In the genomic region with DNA sequence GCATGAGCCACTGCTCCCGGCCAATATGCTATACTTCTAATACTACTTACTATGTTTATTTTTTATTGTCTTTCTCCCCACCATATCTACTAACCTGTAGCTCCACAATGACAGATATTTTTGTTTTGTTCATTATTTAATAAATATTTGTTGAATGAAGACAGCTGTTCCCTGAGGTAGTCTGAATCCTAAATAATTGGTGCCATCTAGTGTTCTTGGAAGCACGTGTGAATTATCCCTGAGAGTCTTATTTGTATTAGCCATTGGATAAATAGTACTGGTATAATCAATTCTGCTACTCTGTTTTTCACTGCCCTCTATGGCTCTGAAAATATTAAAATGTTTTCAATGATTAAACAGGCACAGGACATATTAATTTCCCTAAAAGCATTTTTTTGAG, we compare ENCODE assay signal across 9 cellular contexts. TPM values are rescaled to one million over a fixed set of nuclear protein-coding genes. Genes with fewer than 3 reads are reported as not detected.
DNase-seq lines count a peak whose midpoint lies in the region; ATAC-seq and TF ChIP-seq lines count a peak whose summit lies in the region.
"Had no signal": no experiment of that assay in that cellular context is flagged by ENCODE, and none has a peak within 500 bp of the region (broad histone marks: within the 10 kb centered on the region; RNA-seq: fewer than 3 reads in every experiment).

No MANE protein-coding gene starts in this region.

- H3F3A ChIP-seq in smooth muscle cell (ENCODE audit: low read depth) = peaks cover 10% of the 10 kb centered on the region

- no TSS peak for BruUV-seq in Panc1 (replicated peaks; lab: Mats Ljungman, UMichigan)

- no peak overlapping the region for H3K27ac Mint-ChIP-seq in naive thymus-derived CD8-positive, alpha-beta T cell
- H3K27ac Mint-ChIP-seq: CD4-positive, CD25-positive, alpha-beta regulatory T cell had no signal

- no peak overlapping the region for H3K27ac ChIP-seq in Panc1 (ENCODE audit: low read length)
- H3K27ac ChIP-seq in smooth muscle cell (ENCODE audit: low read depth) = no peak overlapping the region

- no peaks in the 10 kb centered on the region for H3K36me3 ChIP-seq in Panc1 (ENCODE audit: control insufficient read depth, insufficient read depth, low read length)
- H3K36me3 ChIP-seq in smooth muscle cell (ENCODE audit: low read depth) = no peaks in the 10 kb centered on the region

- H3K4me3 ChIP-seq in Panc1 (ENCODE audit: low read depth in 2 of 2, low read length in 2 of 2) = no peak overlapping the region
- no peak overlapping the region for H3K4me3 ChIP-seq in fibroblast of villous mesenchyme (ENCODE audit: low read depth, low read length)
- no peak overlapping the region for H3K4me3 ChIP-seq in smooth muscle cell

- intact Hi-C loops in Panc1 (cut with micrococcal nuclease; ENCODE audit: unreplicated experiment) = loop anchor here (5.0 to 10.0 kb wide), 2 partner anchors 45 to 117 kb away; no protein-coding TSS in a partner anchor

- ATAC-seq in Panc1 (no peak), GM19351 (IDR thresholded peaks at IDR 0.05; ENCODE audit: unreplicated experiment) (no peak)
- no peak for ATAC-seq in naive thymus-derived CD8-positive, alpha-beta T cell

- no peaks in the 10 kb centered on the region for H3K9me3 ChIP-seq in Panc1 (ENCODE audit: control insufficient read depth, insufficient read depth, low read depth, low read length)
- H3K9me3 ChIP-seq in smooth muscle cell (replicated peaks; ENCODE audit: low read depth) = no peaks in the 10 kb centered on the region

- H4K20me1 ChIP-seq in smooth muscle cell (ENCODE audit: low read depth) = no peaks in the 10 kb centered on the region

- H3K4me1 ChIP-seq in Panc1 (ENCODE audit: control insufficient read depth, insufficient read depth, low read length) (peaks cover 9% of the 10 kb centered on the region), smooth muscle cell (ENCODE audit: low read depth) (peaks cover 15% of the 10 kb centered on the region)

- H3K36me3 Mint-ChIP-seq in naive thymus-derived CD8-positive, alpha-beta T cell = no peaks in the 10 kb centered on the region
- H3K36me3 Mint-ChIP-seq: CD4-positive, CD25-positive, alpha-beta regulatory T cell had no signal

- CTCF ChIA-PET in Panc1 (lab: Charles Lee) = interaction anchor here (0.6 kb wide), 1 partner anchor 48 kb away, joined by 3 read pairs; no protein-coding TSS in a partner anchor

- 51% methylated on average over 2 of the region's 2 CpGs for WGBS in smooth muscle cell (ENCODE audit: low lambda C conversion rate)

- peaks cover under 1 to 7% (median 3%) of the 10 kb centered on the region in 4 donors for H3K4me1 Mint-ChIP-seq in naive thymus-derived CD8-positive, alpha-beta T cell

- DNase-seq in NCI-H510A treated with DMSO at 0.1 percent for 48 hours (lab: John Stamatoyannopoulos, UW) (peak; percentile 6), NCI-H510A (lab: John Stamatoyannopoulos, UW) (no peak), Panc1 (ENCODE audit: low read depth, low spot score) (no peak), fibroblast of villous mesenchyme (ENCODE audit: low read depth) (peak; percentile 42), smooth muscle cell (lab: John Stamatoyannopoulos, UW; ENCODE audit: unreplicated experiment) (no peak), AML-193 (lab: John Stamatoyannopoulos, UW) (no peak)
- no peak for DNase-seq in naive thymus-derived CD8-positive, alpha-beta T cell
- DNase-seq: CD4-positive, CD25-positive, alpha-beta regulatory T cell had no signal

- H3K4me2 ChIP-seq in smooth muscle cell = no peak overlapping the region

- no peak overlapping the region for H2AFZ ChIP-seq in smooth muscle cell (ENCODE audit: low read depth)

- TF ChIP-seq CTCF in Panc1 (IDR thresholded peaks at IDR 0.05) (peak; percentile 49; the same call in 1 of the 2 replicates), fibroblast of villous mesenchyme (IDR thresholded peaks at IDR 0.05; ENCODE audit: insufficient read depth, low read depth, low read length) (peak; percentile 31), smooth muscle cell (IDR thresholded peaks at IDR 0.05; ENCODE audit: borderline replicate concordance, insufficient read depth, poor library complexity, severe bottlenecking) (peak; percentile 30)

- no peaks in the 10 kb centered on the region for H3K79me2 ChIP-seq in smooth muscle cell (ENCODE audit: low read depth)

- H3K27me3 Mint-ChIP-seq in naive thymus-derived CD8-positive, alpha-beta T cell = no peaks in the 10 kb centered on the region

- H3K4me3 Mint-ChIP-seq in naive thymus-derived CD8-positive, alpha-beta T cell = no peak overlapping the region
- H3K4me3 Mint-ChIP-seq: CD4-positive, CD25-positive, alpha-beta regulatory T cell had no signal

- no peaks in the 10 kb centered on the region for H3K9me3 Mint-ChIP-seq in naive thymus-derived CD8-positive, alpha-beta T cell
- H3K9me3 Mint-ChIP-seq: CD4-positive, CD25-positive, alpha-beta regulatory T cell had no signal

- POLR2A ChIA-PET in Panc1 (lab: Charles Lee) = no interaction called here
- POLR2A ChIA-PET in naive thymus-derived CD8-positive, alpha-beta T cell (lab: Charles Lee) = no interaction called here

- H3K9ac ChIP-seq in smooth muscle cell (ENCODE audit: low read depth) = no peak overlapping the region

- in situ Hi-C loops in Panc1 (cut with HindIII; ENCODE audit: low pct_unique_long_range_greater_than_20kb, low sequenced_read_pairs) = no loop called here

- H3K27me3 ChIP-seq in Panc1 (ENCODE audit: control insufficient read depth, insufficient read depth, low read length) (no peaks in the 10 kb centered on the region), smooth muscle cell (ENCODE audit: low read depth) (no peaks in the 10 kb centered on the region)

RNA-seq across cellular contexts. Expression of gene APPL1, which starts 5.6 kb away (rescaled TPM):
- total RNA-seq in Panc1 (2021; ENCODE audit: unreplicated experiment) = 36.3 TPM
- 21.4 TPM for polyA plus RNA-seq in Panc1 (2012; ENCODE audit: insufficient read length)
- 33.5 and 43.2 TPM in 2 replicates for total RNA-seq in fibroblast of villous mesenchyme
- 30.2 and 38.0 TPM in 2 replicates for total RNA-seq in smooth muscle cell
- 23.1 and 38.4 TPM in 2 replicates for polyA plus RNA-seq in smooth muscle cell
- 10 to 100 TPM; 34.7 to 36.2 TPM for total RNA-seq in naive thymus-derived CD8-positive, alpha-beta T cell
- polyA plus RNA-seq in naive thymus-derived CD8-positive, alpha-beta T cell = 10 to 100 TPM; 42.3 to 49.3 (median 46.1) TPM

RNA-seq across cellular contexts. Expression of gene HESX1, which starts 22.1 kb away (rescaled TPM):
- total RNA-seq in Panc1 (2021; ENCODE audit: unreplicated experiment) (1.1 TPM), fibroblast of villous mesenchyme (not detected in 2 replicates), smooth muscle cell (2.1 TPM in 1 of 2 replicates, not detected in the other)
- 0.51 TPM for polyA plus RNA-seq in Panc1 (2012; ENCODE audit: insufficient read length)
- polyA plus RNA-seq in smooth muscle cell = 0.43 TPM in 1 of 2 replicates, not detected in the other
- total RNA-seq in naive thymus-derived CD8-positive, alpha-beta T cell = under 1 TPM in 1 of 2 experiments, not detected in 1; 0.39 TPM
- under 1 TPM in 2 of 3 donors, not detected in 1; 0.27 to 0.87 TPM for polyA plus RNA-seq in naive thymus-derived CD8-positive, alpha-beta T cell
- total RNA-seq: CD4-positive, CD25-positive, alpha-beta regulatory T cell had no signal

RNA-seq across cellular contexts. Expression of gene IL17RD, which starts 56.7 kb away (rescaled TPM):
- 3.5 TPM for total RNA-seq in Panc1 (2021; ENCODE audit: unreplicated experiment)
- 2.4 TPM for polyA plus RNA-seq in Panc1 (2012; ENCODE audit: insufficient read length)
- total RNA-seq in fibroblast of villous mesenchyme = 0.64 and 0.86 TPM in 2 replicates
- total RNA-seq in smooth muscle cell = 1.9 TPM in 2 replicates
- 0.59 and 1.2 TPM in 2 replicates for polyA plus RNA-seq in smooth muscle cell
- total RNA-seq in naive thymus-derived CD8-positive, alpha-beta T cell = not detected
- not detected for polyA plus RNA-seq in naive thymus-derived CD8-positive, alpha-beta T cell
- total RNA-seq: CD4-positive, CD25-positive, alpha-beta regulatory T cell had no signal
- polyA plus RNA-seq: CD4-positive, CD25-positive, alpha-beta regulatory T cell had no signal

Comparison
In these comparisons a context has a peak if more than half of its experiments do, and no peak if none do; other contexts are left out.
1. DNase-seq: peak in NCI-H510A treated with DMSO at 0.1 percent for 48 hours (single experiment) and fibroblast of villous mesenchyme (single experiment); none in NCI-H510A (single experiment), Panc1 (single experiment), smooth muscle cell (single experiment), AML-193 (0 of 2) and naive thymus-derived CD8-positive, alpha-beta T cell (0 of 10).
2. Peak in every context shown above with its lines, with median percentiles within 50 percentile points of each other: CTCF ChIP-seq.